1 cellular context compared by ENCODE assay signal in the genomic region with DNA sequence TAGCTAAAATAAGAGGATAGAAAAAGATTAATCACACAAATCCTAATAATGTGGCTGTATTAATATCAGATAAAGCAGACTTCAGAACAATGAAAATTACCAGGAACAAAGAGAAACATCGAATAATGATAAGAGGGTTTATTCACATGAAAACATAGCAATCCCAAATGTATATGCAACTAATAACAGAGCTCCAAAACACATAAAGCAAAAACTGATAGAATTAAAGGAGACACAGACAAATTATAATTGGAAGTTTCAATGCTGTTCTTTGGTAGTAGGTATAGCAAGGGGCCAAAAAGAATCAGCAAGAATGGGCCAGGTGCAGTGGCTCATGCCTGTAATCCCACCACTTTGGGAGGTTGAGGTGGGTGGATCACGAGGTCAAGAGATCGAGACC.
TF ChIP-seq lines count a peak whose summit lies in the region.

No MANE protein-coding gene starts in this region.

TF ChIP-seq in K562, 482 proteins besides CTCF, POLR2A, EP300 and RAD21 (continued from another document):
- TF ChIP-seq, protein P1, sequence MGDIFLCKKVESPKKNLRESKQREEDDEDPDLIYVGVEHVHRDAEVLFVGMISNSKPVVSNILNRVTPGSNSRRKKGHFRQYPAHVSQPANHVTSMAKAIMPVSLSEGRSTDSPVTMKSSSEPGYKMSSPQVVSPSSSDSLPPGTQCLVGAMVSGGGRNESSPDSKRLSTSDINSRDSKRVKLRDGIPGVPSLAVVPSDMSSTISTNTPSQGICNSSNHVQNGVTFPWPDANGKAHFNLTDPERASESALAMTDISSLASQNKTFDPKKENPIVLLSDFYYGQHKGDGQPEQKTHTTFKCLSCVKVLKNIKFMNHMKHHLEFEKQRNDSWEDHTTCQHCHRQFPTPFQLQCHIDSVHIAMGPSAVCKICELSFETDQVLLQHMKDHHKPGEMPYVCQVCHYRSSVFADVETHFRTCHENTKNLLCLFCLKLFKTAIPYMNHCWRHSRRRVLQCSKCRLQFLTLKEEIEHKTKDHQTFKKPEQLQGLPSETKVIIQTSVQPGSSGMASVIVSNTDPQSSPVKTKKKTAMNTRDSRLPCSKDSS (IDR thresholded peaks at IDR 0.05; ENCODE audit: low read depth, partially characterized antibody) = peak; percentile 37
- no peak for TF ChIP-seq SMC3 (conservative IDR thresholded peaks at IDR 0.05; ENCODE audit: insufficient read depth, low read depth, low read length)
- peak; percentile 40 for TF ChIP-seq RBM25 (IDR thresholded peaks at IDR 0.05; ENCODE audit: low read depth, low read length, severe bottlenecking)
- peak in 1 of 2 experiments; percentile 66; a peak in 1 of 3 replicates for TF ChIP-seq CBX3 (IDR thresholded peaks at IDR 0.05; ENCODE audit: borderline replicate concordance in 1 of 2, low read length in 2 of 2)
- peak; percentile 48; the same call in 1 of the 2 replicates for TF ChIP-seq TRIM28 (IDR thresholded peaks at IDR 0.05)
